8 cellular contexts compared by ENCODE assay signal in the genomic region with DNA sequence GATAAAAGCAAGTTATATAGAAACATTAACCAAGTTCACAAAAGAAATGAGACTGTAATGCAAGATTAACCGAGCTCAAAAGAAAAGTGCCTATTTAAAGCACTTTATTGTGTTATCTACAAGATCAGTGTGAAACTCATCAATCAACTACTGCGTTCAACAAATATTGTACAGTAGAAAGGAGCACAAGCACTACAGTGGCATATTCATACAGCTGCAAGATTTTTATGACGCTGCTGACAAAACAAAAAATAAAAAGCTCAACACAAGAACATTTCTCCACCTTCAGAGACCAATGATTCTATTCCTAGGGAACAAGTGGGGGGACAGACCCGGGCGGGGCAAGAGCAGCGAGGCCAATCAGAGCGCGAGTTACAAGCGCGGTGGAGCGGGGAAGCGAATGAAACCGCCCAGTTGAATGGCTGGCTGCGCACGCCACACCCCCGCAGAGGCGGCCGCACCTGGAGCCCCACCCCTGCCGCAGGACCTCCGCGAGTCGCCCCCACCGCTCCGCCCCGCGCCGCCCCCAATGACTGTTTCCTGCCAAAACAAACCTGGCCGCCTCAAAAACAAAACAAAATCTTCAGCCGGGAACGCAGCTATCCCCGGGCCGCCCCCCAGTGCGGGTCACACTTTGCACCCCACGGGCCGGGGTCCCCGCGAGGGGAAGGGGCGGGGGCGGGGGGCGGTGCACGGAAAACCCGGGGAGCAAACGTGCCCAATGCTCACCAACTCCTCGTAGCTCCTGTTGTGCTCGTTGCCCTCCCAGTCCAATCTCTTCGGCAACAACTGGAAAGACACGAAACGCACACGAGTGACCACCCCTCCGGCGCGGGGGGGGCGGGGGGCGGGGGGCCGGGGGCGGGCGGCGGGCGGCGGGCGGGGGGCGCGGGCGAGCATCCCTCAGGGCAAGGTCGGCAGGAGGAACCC. TPM values are rescaled to one million over a fixed set of nuclear protein-coding genes. Genes with fewer than 3 reads are reported as not detected.
DNase-seq lines count a peak whose midpoint lies in the region; ATAC-seq and TF ChIP-seq lines count a peak whose summit lies in the region.

No MANE protein-coding gene starts in this region.

- H3K36me3 ChIP-seq in mucosa of descending colon (ENCODE audit: low read depth): no peaks in the 10 kb centered on the region

- peak; percentile 77 for ATAC-seq in GM21723 (IDR thresholded peaks at IDR 0.05; ENCODE audit: unreplicated experiment)
- ATAC-seq in mucosa of descending colon: peak; percentile 84

- TF ChIP-seq CTCF in epithelial cell of proximal tubule (conservative IDR thresholded peaks at IDR 0.05; ENCODE audit: low read depth, low read length) (no peak), mucosa of descending colon (IDR thresholded peaks at IDR 0.05) (no peak)

- DNase-seq in DMS153 (lab: John Stamatoyannopoulos, UW) (peak; percentile 69), OCI-M2 (lab: John Stamatoyannopoulos, UW; ENCODE audit: unreplicated experiment) (peak; percentile 98), epithelial cell of proximal tubule (ENCODE audit: low read depth) (peak; percentile 36), mucosa of descending colon (peak; percentile 95 to 96 (median 96))
- peak; percentile 90 for DNase-seq in Jurkat, Clone E6-1 (ENCODE audit: low read depth, low spot score)
- DNase-seq in activated T-cell treated with anti-CD3 and anti-CD28 coated beads, Interleukin-2, amount 50 U/mL, for 1 hour: peak; percentile 98
- peak; percentile 92 to 93 for DNase-seq in stimulated activated CD8-positive, alpha-beta memory T cell treated with anti-CD3 and anti-CD28 coated beads, Interleukin-2, amount 100 ng/mL, for 48 hours (ENCODE audit: low read depth in 2 of 2)

- peak overlapping the region; percentile 73 for H3K4me3 ChIP-seq in Jurkat, Clone E6-1 (ENCODE audit: low read length)
- H3K4me3 ChIP-seq in epithelial cell of proximal tubule (ENCODE audit: low read depth, low read length): peak overlapping the region; percentile 75
- peak overlapping the region; percentile 65 for H3K4me3 ChIP-seq in mucosa of descending colon

- H3K4me1 ChIP-seq in mucosa of descending colon (ENCODE audit: low read depth): peaks cover 27% of the 10 kb centered on the region

- no peaks in the 10 kb centered on the region for H3K9me3 ChIP-seq in mucosa of descending colon

- intact Hi-C loops in mucosa of descending colon (cut with DNase I, micrococcal nuclease): loop anchor here in 1 of 2 donors (5.0 kb wide), 1 partner anchor 70 kb away; a partner anchor contains a TSS

RNA-seq across cellular contexts. Expression of a gene that starts 1.1 kb away (rescaled TPM):
- polyA plus RNA-seq in Jurkat, Clone E6-1 (2012; ENCODE audit: insufficient read depth, insufficient read length): 21.2 TPM
- total RNA-seq in epithelial cell of proximal tubule (12.5 and 19.5 TPM in 2 replicates), mucosa of descending colon (10 to 100 TPM; 40.6 to 58.6 (median 52.5) TPM)

RNA-seq across cellular contexts. Expression of a gene that starts 36.5 kb away (rescaled TPM):
- polyA plus RNA-seq in Jurkat, Clone E6-1 (2012; ENCODE audit: insufficient read depth, insufficient read length): 649 TPM
- total RNA-seq in epithelial cell of proximal tubule: 376 and 475 TPM in 2 replicates
- total RNA-seq in mucosa of descending colon: 100 to 1,000 TPM; 104 to 218 (median 174) TPM

Comparison
In these comparisons a context has a peak if more than half of its experiments do, and no peak if none do; other contexts are left out.
1. Peak in every context shown above with its lines: DNase-seq, ATAC-seq and H3K4me3 ChIP-seq.
2. DNase-seq: peak in every context shown above with its lines; median percentile 98 in OCI-M2; 98 in activated T-cell treated with anti-CD3 and anti-CD28 coated beads, Interleukin-2, amount 50 U/mL, for 1 hour; 96 in mucosa of descending colon; 92 in stimulated activated CD8-positive, alpha-beta memory T cell treated with anti-CD3 and anti-CD28 coated beads, Interleukin-2, amount 100 ng/mL, for 48 hours; 90 in Jurkat, Clone E6-1; 69 in DMS153; 36 in epithelial cell of proximal tubule.